8 cellular contexts compared by ENCODE assay signal in genomic region chr1:234373064-234373937, GRCh38. TPM values are rescaled to one million over a fixed set of nuclear protein-coding genes. Genes with fewer than 3 reads are reported as not detected.
DNase-seq lines count a peak whose midpoint lies in the region; ATAC-seq and TF ChIP-seq lines count a peak whose summit lies in the region.

COA6 (plus strand) TSS chr1:234373456; CDS start chr1:234373467, 11 bp downstream.

- H3K4me3 Mint-ChIP-seq in activated naive CD8-positive, alpha-beta T cell, result peak within 1 kb of the TSS; percentile 97
- H3K4me3 Mint-ChIP-seq in glutamatergic neuron (ENCODE audit: unreplicated experiment), result peak within 1 kb of the TSS; percentile 97

- ATAC-seq in HG02623 (IDR thresholded peaks at IDR 0.05; ENCODE audit: unreplicated experiment) (peak; percentile 92), thoracic aorta (ENCODE audit: insufficient number of reproducible peaks, low FRiP score, low read depth) (peak; percentile 95)

- H3K27ac ChIP-seq in osteoblast (ENCODE audit: low read depth, low read length), result peak within 1 kb of the TSS; percentile 98
- H3K27ac ChIP-seq in thoracic aorta, result peak within 1 kb of the TSS; percentile 95 to 96

- peaks cover 35% of the 10 kb centered on the region for H3K79me2 ChIP-seq in osteoblast (ENCODE audit: insufficient read depth, low read length)

- H3K4me1 Mint-ChIP-seq in activated naive CD8-positive, alpha-beta T cell (ENCODE audit: low read depth), result peaks cover 60% of the 10 kb centered on the region
- peaks cover 9% of the 10 kb centered on the region for H3K4me1 Mint-ChIP-seq in glutamatergic neuron (ENCODE audit: low read depth, unreplicated experiment)

- peak within 1 kb of the TSS; percentile 100 for H2AFZ ChIP-seq in osteoblast (ENCODE audit: low read length)

- no peaks in the 10 kb centered on the region for H4K20me1 ChIP-seq in osteoblast (ENCODE audit: insufficient read depth, low read length)

- DNase-seq in GM10266 (ENCODE audit: extremely low spot score), result peak; percentile 86
- peak; percentile 86 for DNase-seq in NCI-H1105 (lab: John Stamatoyannopoulos, UW)
- DNase-seq in SKM-1 treated with dmso at 0.1 percent for 144 hours (lab: John Stamatoyannopoulos, UW; ENCODE audit: unreplicated experiment), result peak; percentile 99
- peak; percentile 88 for DNase-seq in glutamatergic neuron
- peak; percentile 95 for DNase-seq in osteoblast (ENCODE audit: insufficient read length, low spot score, missing footprints)
- DNase-seq in thoracic aorta (ENCODE audit: low spot score), result peak; percentile 73

- H3K27ac Mint-ChIP-seq in activated naive CD8-positive, alpha-beta T cell, result peak within 1 kb of the TSS; percentile 100
- H3K27ac Mint-ChIP-seq in glutamatergic neuron (ENCODE audit: unreplicated experiment), result peak within 1 kb of the TSS; percentile 96

- no peaks in the 10 kb centered on the region for H3K9me3 ChIP-seq in osteoblast (ENCODE audit: low read depth, low read length)
- no peaks in the 10 kb centered on the region for H3K9me3 ChIP-seq in thoracic aorta

- peaks cover 28% of the 10 kb centered on the region for H3K36me3 ChIP-seq in osteoblast (ENCODE audit: insufficient read depth, low read length)
- peaks cover 6% of the 10 kb centered on the region for H3K36me3 ChIP-seq in thoracic aorta

- no peaks in the 10 kb centered on the region for H3K27me3 Mint-ChIP-seq in activated naive CD8-positive, alpha-beta T cell
- no peaks in the 10 kb centered on the region for H3K27me3 Mint-ChIP-seq in glutamatergic neuron (ENCODE audit: unreplicated experiment)

- H3K4me2 ChIP-seq in osteoblast (ENCODE audit: insufficient read depth, low read length), result peak within 1 kb of the TSS; percentile 96

- peaks cover 19% of the 10 kb centered on the region for H3K4me1 ChIP-seq in osteoblast (ENCODE audit: insufficient read depth, low read length)
- peaks cover 10 to 24% of the 10 kb centered on the region in 2 donors for H3K4me1 ChIP-seq in thoracic aorta (ENCODE audit: control insufficient read depth in 1 of 2, low read depth in 2 of 2)

- no peak for TF ChIP-seq CTCF in GM10266 (IDR thresholded peaks at IDR 0.05; ENCODE audit: control insufficient read depth, insufficient read depth, low read depth, missing control alignments)
- no peak for TF ChIP-seq CTCF in glutamatergic neuron (IDR thresholded peaks at IDR 0.05; ENCODE audit: partially characterized antibody, unreplicated experiment)
- no peak for TF ChIP-seq CTCF in osteoblast (IDR thresholded peaks at IDR 0.05; ENCODE audit: extremely low read depth, low read depth, low read length)
- TF ChIP-seq CTCF in thoracic aorta (IDR thresholded peaks at IDR 0.05), result no peak

- H3K4me3 ChIP-seq in osteoblast (ENCODE audit: insufficient read depth, low read length) (peak within 1 kb of the TSS; percentile 96), thoracic aorta (peak within 1 kb of the TSS; percentile 96)

- H3K9me3 Mint-ChIP-seq in activated naive CD8-positive, alpha-beta T cell (ENCODE audit: low read depth), result no peaks in the 10 kb centered on the region
- H3K9me3 Mint-ChIP-seq in glutamatergic neuron (ENCODE audit: unreplicated experiment), result peaks cover 3% of the 10 kb centered on the region

- no peaks in the 10 kb centered on the region for H3K27me3 ChIP-seq in osteoblast (ENCODE audit: insufficient read depth, low read length)
- no peaks in the 10 kb centered on the region for H3K27me3 ChIP-seq in thoracic aorta (replicated peaks; ENCODE audit: insufficient read depth)

- H3K36me3 Mint-ChIP-seq in activated naive CD8-positive, alpha-beta T cell, result peaks cover 14% of the 10 kb centered on the region
- peaks cover 5% of the 10 kb centered on the region for H3K36me3 Mint-ChIP-seq in glutamatergic neuron (ENCODE audit: unreplicated experiment)

RNA-seq across cellular contexts. Expression of gene COA6, which starts in this region (rescaled TPM):
- 14.6 TPM for total RNA-seq in glutamatergic neuron (ENCODE audit: unreplicated experiment)
- total RNA-seq in osteoblast, result 11.8 and 20.3 TPM in 2 replicates
- 1 to 10 TPM in 1 of 2 donors, not detected in 1; 3.4 TPM for total RNA-seq in thoracic aorta

Comparison
In these comparisons a context has a peak if more than half of its experiments do, and no peak if none do; other contexts are left out.
1. Peak in every context shown above with its lines: DNase-seq, ATAC-seq, H3K4me3 ChIP-seq and H3K27ac ChIP-seq.